ENCODE assay signal across 1 cellular context in genomic region chr6:43984442-43985321, GRCh38.
TF ChIP-seq lines count a peak whose summit lies in the region.

No MANE protein-coding gene starts in this region.

TF ChIP-seq in HEK293T, 16 proteins besides CTCF, POLR2A, EP300 and RAD21:
- TF ChIP-seq PKNOX1 (IDR thresholded peaks at IDR 0.05), result no peak
- no peak for TF ChIP-seq BHLHE40 (IDR thresholded peaks at IDR 0.05; ENCODE audit: borderline replicate concordance)
- TF ChIP-seq TARDBP (IDR thresholded peaks at IDR 0.05), result no peak
- no peak for TF ChIP-seq ARNT (IDR thresholded peaks at IDR 0.05)
- no peak for TF ChIP-seq FOXM1 (IDR thresholded peaks at IDR 0.05; ENCODE audit: borderline replicate concordance)
- TF ChIP-seq ELF4 (IDR thresholded peaks at IDR 0.05), result no peak
- no peak for TF ChIP-seq LEF1 (IDR thresholded peaks at IDR 0.05; ENCODE audit: borderline replicate concordance)
- no peak for TF ChIP-seq FOXK2 (IDR thresholded peaks at IDR 0.05)
- no peak for TF ChIP-seq SP1 (IDR thresholded peaks at IDR 0.05)
- no peak for TF ChIP-seq FOXA1 (IDR thresholded peaks at IDR 0.05)
- TF ChIP-seq HDGF (IDR thresholded peaks at IDR 0.05; ENCODE audit: borderline replicate concordance), result no peak
- TF ChIP-seq CTBP1 (IDR thresholded peaks at IDR 0.05; ENCODE audit: borderline replicate concordance), result no peak
- no peak for TF ChIP-seq L3MBTL2 (conservative IDR thresholded peaks at IDR 0.05)
TF ChIP-seq in HEK293T: peak in this region for 0.
